In the genomic region with DNA sequence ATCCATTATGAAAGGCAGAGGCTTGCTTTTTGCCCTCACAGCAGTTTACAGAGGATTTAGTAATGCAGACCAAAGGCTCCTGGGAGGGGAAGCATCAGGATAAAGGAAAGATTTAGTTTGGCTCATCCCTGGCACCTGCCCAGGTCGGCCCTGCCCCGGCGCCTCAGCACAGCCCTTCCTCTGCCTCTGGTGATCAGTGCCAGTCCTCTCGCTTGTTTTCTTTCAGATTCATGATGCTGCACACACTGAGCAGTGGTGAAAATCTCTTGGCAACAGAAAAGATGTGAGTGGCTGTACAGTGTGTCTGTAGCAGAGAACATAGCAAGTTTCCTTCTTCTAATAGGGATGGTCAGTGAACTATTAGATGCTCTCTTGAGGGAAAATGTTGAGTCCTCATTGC, we compare ENCODE assay signal across 20 cellular contexts.
DNase-seq lines count a peak whose midpoint lies in the region; ATAC-seq and TF ChIP-seq lines count a peak whose summit lies in the region.
"Had no signal": no experiment of that assay in that cellular context is flagged by ENCODE, and none has a peak within 500 bp of the region (broad histone marks: within the 10 kb centered on the region; RNA-seq: fewer than 3 reads in every experiment).

No MANE protein-coding gene starts in this region.

- H3K36me3 ChIP-seq in heart left ventricle (no peaks in the 10 kb centered on the region), left ventricle myocardium inferior (no peaks in the 10 kb centered on the region)
- H3K36me3 ChIP-seq: neutrophil had no signal

- H3K27ac ChIP-seq in heart left ventricle (peak overlapping the region in 1 of 12 donors; percentile 77), left ventricle myocardium inferior (replicated peaks) (no peak overlapping the region)
- H3K27ac ChIP-seq: neutrophil had no signal

- ATAC-seq in left cardiac atrium (peak; percentile 60 to 61), heart left ventricle (no peak), sciatic nerve (peak; percentile 94), HG03457 (IDR thresholded peaks at IDR 0.05; ENCODE audit: unreplicated experiment) (no peak), HG02884 (IDR thresholded peaks at IDR 0.05; ENCODE audit: unreplicated experiment) (no peak), GM21576 (IDR thresholded peaks at IDR 0.05; ENCODE audit: unreplicated experiment) (no peak)
- ATAC-seq: activated CD4-positive, alpha-beta T cell treated with anti-CD3 and anti-CD28 coated beads for 36 hours; activated T-cell treated with anti-CD3 and anti-CD28 coated beads, Interleukin-2, amount 50 U/mL, for 72 hours; effector memory CD8-positive, alpha-beta T cell had no signal

- TF ChIP-seq POLR2A in heart left ventricle (IDR thresholded peaks at IDR 0.05): no peak

- no peak for DNase-seq in left cardiac atrium
- DNase-seq in heart left ventricle: no peak
- peak; percentile 29 for DNase-seq in left ventricle myocardium inferior
- peak; percentile 67 for DNase-seq in sciatic nerve (ENCODE audit: low spot score)
- DNase-seq: activated CD4-positive, alpha-beta T cell treated with anti-CD3 and anti-CD28 coated beads for 36 hours; activated naive CD8-positive, alpha-beta T cell treated with anti-CD3 and anti-CD28 coated beads for 36 hours; activated T-cell treated with anti-CD3 and anti-CD28 coated beads, Interleukin-2, amount 50 U/mL, for 72 hours; CD4-positive, CD25-positive, alpha-beta regulatory T cell; DMS53; effector memory CD8-positive, alpha-beta T cell; glutamatergic neuron; MM.1S; NCI-H187; SHP77; stimulated activated CD4-positive, alpha-beta T cell treated with anti-CD3 and anti-CD28 coated beads, Interleukin-12 subunit alpha, Interleukin-12 subunit beta, amount 100 ng/mL, for 4 hours; stimulated activated CD8-positive, alpha-beta memory T cell treated with anti-CD3 and anti-CD28 coated beads, Interleukin-4, amount 100 ng/mL, for 48 hours had no signal

- H3K27me3 ChIP-seq in heart left ventricle: no peaks in the 10 kb centered on the region
- no peaks in the 10 kb centered on the region for H3K27me3 ChIP-seq in left ventricle myocardium inferior (ENCODE audit: low read depth)
- H3K27me3 ChIP-seq: neutrophil had no signal

- H3K4me1 ChIP-seq in heart left ventricle (no peaks in the 10 kb centered on the region), left ventricle myocardium inferior (no peaks in the 10 kb centered on the region)

- intact Hi-C loops in left cardiac atrium (cut with DNase I): no loop called here
- intact Hi-C loops in heart left ventricle (cut with DNase I): loop anchor here in 1 of 10 donors (10.0 kb wide), 1 partner anchor 131 kb away; no protein-coding TSS in a partner anchor
- intact Hi-C loops in left ventricle myocardium inferior (cut with micrococcal nuclease): no loop called here
- intact Hi-C loops in sciatic nerve (cut with DNase I): no loop called here

- H3K4me3 ChIP-seq in heart left ventricle (no peak overlapping the region), left ventricle myocardium inferior (no peak overlapping the region)

- 73 to 81% (median 74%) methylated on average over 4 of the region's 4 CpGs for WGBS in heart left ventricle, 4 donors

- TF ChIP-seq CTCF in heart left ventricle (IDR thresholded peaks at IDR 0.05) (no peak), left ventricle myocardium inferior (IDR thresholded peaks at IDR 0.05; ENCODE audit: borderline replicate concordance) (no peak)

- H3K9me3 ChIP-seq in heart left ventricle (no peaks in the 10 kb centered on the region), left ventricle myocardium inferior (replicated peaks) (no peaks in the 10 kb centered on the region)
- H3K9me3 ChIP-seq: neutrophil had no signal

Comparison
In these comparisons a context has a peak if more than half of its experiments do, and no peak if none do; other contexts are left out.
1. ATAC-seq: peak in left cardiac atrium (2 of 2) and sciatic nerve (single experiment); none in heart left ventricle (0 of 4), HG03457 (single experiment), HG02884 (single experiment) and GM21576 (single experiment).
2. DNase-seq: peak in left ventricle myocardium inferior (single experiment) and sciatic nerve (single experiment); none in left cardiac atrium (single experiment) and heart left ventricle (0 of 5).